Comparison of ENCODE assay signal across 22 cellular contexts in genomic region chr5:124053340-124053739, GRCh38.
A peak's percentile ranks its signal among the peaks of the same experiment; 100 is the strongest.
DNase-seq lines count a peak whose midpoint lies in the region; ATAC-seq and TF ChIP-seq lines count a peak whose summit lies in the region.
"Had no signal": no experiment of that assay in that cellular context is flagged by ENCODE, and none has a peak within 500 bp of the region (broad histone marks: within the 10 kb centered on the region; RNA-seq: fewer than 3 reads in every experiment).

No MANE protein-coding gene starts in this region.

- H3K79me1 ChIP-seq in mesenchymal stem cell (replicated peaks; ENCODE audit: low read length, poor library complexity, severe bottlenecking): no peaks in the 10 kb centered on the region

- H3K36me3 ChIP-seq in SJSA1: no peaks in the 10 kb centered on the region
- H3K36me3 ChIP-seq in mesenchymal stem cell (ENCODE audit: control insufficient read depth in 1 of 2, insufficient read depth in 2 of 2, low read depth in 1 of 2, low read length in 2 of 2): no peaks in the 10 kb centered on the region
- H3K36me3 ChIP-seq in gastrocnemius medialis: no peaks in the 10 kb centered on the region
- H3K36me3 ChIP-seq: BE2C had no signal

- H2BK12ac ChIP-seq in mesenchymal stem cell (ENCODE audit: low read length in 2 of 2): no peak overlapping the region

- no peak overlapping the region for H2AK5ac ChIP-seq in mesenchymal stem cell (ENCODE audit: low read length, severe bottlenecking)

- no peak overlapping the region for H2BK15ac ChIP-seq in mesenchymal stem cell (ENCODE audit: low read depth, poor library complexity, severe bottlenecking)

- H3K27ac ChIP-seq in SJSA1 (no peak overlapping the region), mesenchymal stem cell (ENCODE audit: low read length, poor library complexity, severe bottlenecking) (no peak overlapping the region), gastrocnemius medialis (no peak overlapping the region)

- H4K91ac ChIP-seq in mesenchymal stem cell (ENCODE audit: low read length): no peak overlapping the region

- no peak overlapping the region for H2BK120ac ChIP-seq in mesenchymal stem cell (ENCODE audit: low read depth, low read length)

- ATAC-seq in GM18505 (IDR thresholded peaks at IDR 0.05; ENCODE audit: unreplicated experiment) (no peak), gastrocnemius medialis (no peak)
- ATAC-seq: HCT116, HepG2 had no signal

- H2AFZ ChIP-seq in mesenchymal stem cell (ENCODE audit: low read depth, low read length): no peak overlapping the region

- H3K23ac ChIP-seq in mesenchymal stem cell (ENCODE audit: low read length in 2 of 2): no peak overlapping the region

- no peak for TF ChIP-seq CTCF in fibroblast of mammary gland (conservative IDR thresholded peaks at IDR 0.05; ENCODE audit: control insufficient read depth, insufficient read depth, low read depth, low read length)
- no peak for TF ChIP-seq CTCF in gastrocnemius medialis (IDR thresholded peaks at IDR 0.05 in 4 of 5, conservative IDR thresholded peaks at IDR 0.05 in 1 of 5)

- no peak overlapping the region for H3K18ac ChIP-seq in mesenchymal stem cell (ENCODE audit: low read depth in 1 of 2, low read length in 2 of 2)

- no peak overlapping the region for H3K4ac ChIP-seq in mesenchymal stem cell (ENCODE audit: low read depth in 1 of 2, low read length in 2 of 2)

- H3K9me3 ChIP-seq in SJSA1 (replicated peaks) (no peaks in the 10 kb centered on the region), mesenchymal stem cell (ENCODE audit: control insufficient read depth, low read length) (no peaks in the 10 kb centered on the region), gastrocnemius medialis (no peaks in the 10 kb centered on the region)
- H3K9me3 ChIP-seq: BE2C had no signal

- H3K4me3 ChIP-seq in SJSA1 (no peak overlapping the region), fibroblast of mammary gland (ENCODE audit: control insufficient read depth, low read depth, low read length) (no peak overlapping the region), mesenchymal stem cell (ENCODE audit: insufficient read depth in 1 of 2, low read depth in 1 of 2, low read length in 2 of 2) (no peak overlapping the region), gastrocnemius medialis (no peak overlapping the region)

- H3K9ac ChIP-seq in mesenchymal stem cell (ENCODE audit: low read length): no peak overlapping the region

- 39% methylated on average over 1 of the region's 2 CpGs for WGBS in mesenchymal stem cell

- H3K36me3 Mint-ChIP-seq in activated CD4-positive, alpha-beta memory T cell treated with anti-CD3 and anti-CD28 coated beads, Interleukin-2, amount 10 ng/mL, durations not matched to agents 7 days and 5 days (ENCODE audit: low read depth): no peaks in the 10 kb centered on the region
- H3K36me3 Mint-ChIP-seq: CD4-positive, CD25-positive, alpha-beta regulatory T cell; CD8-positive, alpha-beta memory T cell; IgD-negative memory B cell had no signal

- POLR2A ChIA-PET in activated CD4-positive, alpha-beta memory T cell treated with anti-CD3 and anti-CD28 coated beads, Interleukin-2, amount 10 ng/mL, durations not matched to agents 7 days and 5 days (lab: Charles Lee): no interaction called here

- no peaks in the 10 kb centered on the region for H3K27me3 Mint-ChIP-seq in activated CD4-positive, alpha-beta memory T cell treated with anti-CD3 and anti-CD28 coated beads, Interleukin-2, amount 10 ng/mL, durations not matched to agents 7 days and 5 days
- H3K27me3 Mint-ChIP-seq: CD4-positive, CD25-positive, alpha-beta regulatory T cell; CD8-positive, alpha-beta memory T cell; IgD-negative memory B cell had no signal

- DNase-seq in SJSA1 (ENCODE audit: low read depth in 1 of 2, low spot score in 2 of 2): peak; percentile 55
- peak; percentile 14 for DNase-seq in fibroblast of mammary gland (ENCODE audit: low read depth)
- DNase-seq in mesenchymal stem cell: peak; percentile 25
- DNase-seq in activated CD4-positive, alpha-beta memory T cell treated with anti-CD3 and anti-CD28 coated beads, Interleukin-2, amount 10 ng/mL, durations not matched to agents 7 days and 5 days: no peak
- DNase-seq in gastrocnemius medialis: no peak
- no peak for DNase-seq in cerebellar nuclear complex (lab: John Stamatoyannopoulos, UW)
- DNase-seq: ACHN; BE2C; C1 segment of cervical spinal cord; CD4-positive, CD25-positive, alpha-beta regulatory T cell; CD8-positive, alpha-beta memory T cell; COR-L47; DMS 273 treated with DMSO at 0.1 percent for 48 hours; DMS53; DND-41; GOT3; H7; HFFc6 had no signal

- intact Hi-C loops in gastrocnemius medialis (cut with DNase I; ENCODE audit: low total_unique reads): no loop called here

- no peaks in the 10 kb centered on the region for H3K9me3 Mint-ChIP-seq in activated CD4-positive, alpha-beta memory T cell treated with anti-CD3 and anti-CD28 coated beads, Interleukin-2, amount 10 ng/mL, durations not matched to agents 7 days and 5 days
- H3K9me3 Mint-ChIP-seq: HFFc6 had no signal

- H2BK5ac ChIP-seq in mesenchymal stem cell (ENCODE audit: low read depth, low read length, poor library complexity, severe bottlenecking): no peak overlapping the region

- H3K27me3 ChIP-seq in SJSA1 (replicated peaks) (no peaks in the 10 kb centered on the region), mesenchymal stem cell (ENCODE audit: control insufficient read depth in 1 of 2, insufficient read depth in 1 of 2, low read length in 2 of 2) (peaks cover 0 to 5% of the 10 kb centered on the region in 2 experiments), gastrocnemius medialis (no peaks in the 10 kb centered on the region)
- H3K27me3 ChIP-seq: BE2C had no signal

- no peaks in the 10 kb centered on the region for H3K4me1 Mint-ChIP-seq in activated CD4-positive, alpha-beta memory T cell treated with anti-CD3 and anti-CD28 coated beads, Interleukin-2, amount 10 ng/mL, durations not matched to agents 7 days and 5 days
- H3K4me1 Mint-ChIP-seq: CD4-positive, CD25-positive, alpha-beta regulatory T cell; CD8-positive, alpha-beta memory T cell had no signal

- CTCF ChIA-PET in activated CD4-positive, alpha-beta memory T cell treated with anti-CD3 and anti-CD28 coated beads, Interleukin-2, amount 10 ng/mL, durations not matched to agents 7 days and 5 days (lab: Charles Lee): no interaction called here

- no peak overlapping the region for H3K4me2 ChIP-seq in mesenchymal stem cell (ENCODE audit: low read length, poor library complexity, severe bottlenecking)

- no peak overlapping the region for H4K8ac ChIP-seq in mesenchymal stem cell (ENCODE audit: low read length)

- no peak overlapping the region for H3K27ac Mint-ChIP-seq in activated CD4-positive, alpha-beta memory T cell treated with anti-CD3 and anti-CD28 coated beads, Interleukin-2, amount 10 ng/mL, durations not matched to agents 7 days and 5 days
- H3K27ac Mint-ChIP-seq: CD4-positive, CD25-positive, alpha-beta regulatory T cell; CD8-positive, alpha-beta memory T cell; HFFc6; IgD-negative memory B cell had no signal

- TF ChIP-seq POLR2A in GM18505 (IDR thresholded peaks at IDR 0.05; ENCODE audit: borderline replicate concordance, extremely low read depth, insufficient read depth, insufficient read length) (no peak), gastrocnemius medialis (IDR thresholded peaks at IDR 0.05) (no peak)

- no peak overlapping the region for H3K4me3 Mint-ChIP-seq in activated CD4-positive, alpha-beta memory T cell treated with anti-CD3 and anti-CD28 coated beads, Interleukin-2, amount 10 ng/mL, durations not matched to agents 7 days and 5 days
- H3K4me3 Mint-ChIP-seq: CD4-positive, CD25-positive, alpha-beta regulatory T cell; CD8-positive, alpha-beta memory T cell; HFFc6; IgD-negative memory B cell had no signal

- in situ Hi-C loops in gastrocnemius medialis (cut with MboI; ENCODE audit: low sequenced_read_pairs in 4 of 4): no loop called here

- H3K4me1 ChIP-seq in SJSA1 (replicated peaks) (peaks cover 5% of the 10 kb centered on the region), mesenchymal stem cell (ENCODE audit: control insufficient read depth, insufficient read depth, low read depth, low read length) (peaks cover 2% of the 10 kb centered on the region), gastrocnemius medialis (peaks cover 11 to 13% of the 10 kb centered on the region in 2 donors)

- no peak overlapping the region for H3K14ac ChIP-seq in mesenchymal stem cell (ENCODE audit: low read length in 2 of 2)

Comparison
In these comparisons a context has a peak if more than half of its experiments do, and no peak if none do; other contexts are left out.
1. DNase-seq: peak in SJSA1 (2 of 2), fibroblast of mammary gland (single experiment) and mesenchymal stem cell (single experiment); none in activated CD4-positive, alpha-beta memory T cell treated with anti-CD3 and anti-CD28 coated beads, Interleukin-2, amount 10 ng/mL, durations not matched to agents 7 days and 5 days (single experiment), gastrocnemius medialis (0 of 2) and cerebellar nuclear complex (0 of 2).